Comparison of ENCODE assay signal across 8 cellular contexts in genomic region chr20:3470627-3471396, GRCh38. TPM values are rescaled to one million over a fixed set of nuclear protein-coding genes. Genes with fewer than 3 reads are reported as not detected.
DNase-seq lines count a peak whose midpoint lies in the region; ATAC-seq, FAIRE-seq and TF ChIP-seq lines count a peak whose summit lies in the region.

Gene ATRN, plus strand, starts transcription at chr20:3471018. Its CDS starts 90 bp downstream, at chr20:3471108.

- TF ChIP-seq POLR2A in A549 (IDR thresholded peaks at IDR 0.05; ENCODE audit: low read length): peak; percentile 98

- no peak; a peak in 1 of 5 replicates for TF ChIP-seq EP300 in A549 (IDR thresholded peaks at IDR 0.05)

- H3K79me2 ChIP-seq in mammary epithelial cell (ENCODE audit: insufficient read depth, low read length): peaks cover 47% of the 10 kb centered on the region

- H3K9ac ChIP-seq in mammary epithelial cell (ENCODE audit: insufficient read depth, low read length): peak within 1 kb of the TSS; percentile 81

- POLR2A ChIA-PET in A549 (lab: Yijun Ruan, JAX): interaction anchor here (0.6 to 1.1 kb wide), 9 partner anchors 9 to 202 kb away, joined by 3 to 8 read pairs (median 4); partner anchors contain the start of gene DNAAF9

- dilution Hi-C loops in mammary epithelial cell (cut with HindIII; ENCODE audit: low sequenced_read_pairs): loop anchor here (5.0 kb wide), 2 partner anchors 44 to 89 kb away; no protein-coding TSS in a partner anchor

- peak; percentile 94 to 95 for ATAC-seq in A549
- ATAC-seq in GM18520 (IDR thresholded peaks at IDR 0.05; ENCODE audit: unreplicated experiment): peak; percentile 65
- ATAC-seq in HG03045 (IDR thresholded peaks at IDR 0.05; ENCODE audit: unreplicated experiment): peak; percentile 89

- no peaks in the 10 kb centered on the region for H3K27me3 ChIP-seq in mammary epithelial cell (ENCODE audit: insufficient read depth, low read length)

- peak within 1 kb of the TSS; percentile 98 for H2AFZ ChIP-seq in mammary epithelial cell (ENCODE audit: low read depth, low read length)

- peak within 1 kb of the TSS; percentile 98 for H3K4me2 ChIP-seq in A549
- peak within 1 kb of the TSS; percentile 95 for H3K4me2 ChIP-seq in mammary epithelial cell (ENCODE audit: insufficient read depth, low read depth, low read length)

- intact Hi-C loops in mammary epithelial cell (cut with micrococcal nuclease): loop anchor here (1.0 to 5.0 kb wide), 4 partner anchors 49 to 92 kb away; no protein-coding TSS in a partner anchor

- CTCF ChIA-PET in A549 (lab: Yijun Ruan, JAX) (interaction anchor here (1.2 to 1.6 kb wide), 4 partner anchors 15 to 93 kb away, joined by 3 to 8 read pairs (median 4); no protein-coding TSS in a partner anchor), mammary epithelial cell (lab: Charles Lee; ENCODE audit: low non-redundant PET) (interaction anchor here (0.6 kb wide), 1 partner anchor 30 kb away, joined by 5 read pairs; no protein-coding TSS in a partner anchor)

- no peaks in the 10 kb centered on the region for H3K36me3 ChIP-seq in mammary epithelial cell (ENCODE audit: insufficient read depth, low read length)

- H3K9me3 ChIP-seq in A549 (no peaks in the 10 kb centered on the region), mammary epithelial cell (replicated peaks; ENCODE audit: insufficient read depth, low read length) (no peaks in the 10 kb centered on the region)

- no peaks in the 10 kb centered on the region for H4K20me1 ChIP-seq in mammary epithelial cell (ENCODE audit: insufficient read depth, low read length)

- TSS peak; percentile 35 for BruUV-seq in mammary epithelial cell (replicated peaks; lab: Mats Ljungman, UMichigan)

- in situ Hi-C loops in mammary epithelial cell (cut with MboI; ENCODE audit: low sequenced_read_pairs in 2 of 2): loop anchor here in 1 of 2 donors (10.0 kb wide), 1 partner anchor 66 kb away; the partner anchor contains the start of gene DNAAF9

- no peak for TF ChIP-seq CTCF in A549 (IDR thresholded peaks at IDR 0.05)
- TF ChIP-seq CTCF in WI38 (IDR thresholded peaks at IDR 0.05; ENCODE audit: low read depth, low read length): no peak
- TF ChIP-seq CTCF in mammary epithelial cell (conservative IDR thresholded peaks at IDR 0.05 in 1 of 2, IDR thresholded peaks at IDR 0.05 in 1 of 2; ENCODE audit: extremely low read depth in 1 of 2, insufficient read depth in 1 of 2, low read depth in 1 of 2, low read length in 2 of 2): no peak

- H3K27ac ChIP-seq in A549: peak within 1 kb of the TSS; percentile 70 to 91
- peak within 1 kb of the TSS; percentile 88 for H3K27ac ChIP-seq in mammary epithelial cell (ENCODE audit: insufficient read depth, low read depth, low read length)
- peak within 1 kb of the TSS; percentile 58 to 93 (median 88) for H3K27ac ChIP-seq in skin epidermis

- H3K4me1 ChIP-seq in A549 (peaks cover 23% of the 10 kb centered on the region), mammary epithelial cell (ENCODE audit: insufficient read depth, low read length) (peaks cover 10% of the 10 kb centered on the region)

- DNase-seq in A549 (ENCODE audit: low read depth in 1 of 2, low spot score in 1 of 2) (peak; percentile 90 to 94), NCI-H2171 (lab: John Stamatoyannopoulos, UW) (peak; percentile 90), mammary epithelial cell (peak; percentile 87), iPS-NIHi11 (ENCODE audit: low spot score) (peak; percentile 99)

- peak in 1 of 2 experiments; percentile 39; a peak in 3 of 5 replicates for TF ChIP-seq RAD21 in A549 (conservative IDR thresholded peaks at IDR 0.05 in 1 of 2, IDR thresholded peaks at IDR 0.05 in 1 of 2)

- 5% methylated on average over 34 of the region's 95 CpGs for WGBS in A549 (ENCODE audit: missing lambda C conversion rate)
- 0% methylated on average over 19 of the region's 95 CpGs for WGBS in mammary epithelial cell (ENCODE audit: low coverage, missing lambda C conversion rate)

- no peak for FAIRE-seq in A549 (lab: Jason Lieb, UNC)

- H3K4me3 ChIP-seq in A549: peak within 1 kb of the TSS; percentile 80
- peak within 1 kb of the TSS; percentile 92 for H3K4me3 ChIP-seq in WI38 (ENCODE audit: low read depth, low read length)
- H3K4me3 ChIP-seq in mammary epithelial cell (replicated peaks in 1 of 3; ENCODE audit: insufficient read depth in 1 of 3, low read depth in 2 of 3, low read length in 3 of 3): peak within 1 kb of the TSS; percentile 75 to 99 (median 89)
- peak within 1 kb of the TSS; percentile 89 to 99 (median 96) for H3K4me3 ChIP-seq in skin epidermis

TF ChIP-seq in A549, 52 proteins besides CTCF, POLR2A, EP300 and RAD21 (continues in another document):
- peak; percentile 25; the same call in 1 of the 2 replicates for TF ChIP-seq E2F6 (IDR thresholded peaks at IDR 0.05; ENCODE audit: borderline replicate concordance, low read depth)
- 0 out of 2 replicates have a peak, but pooled peaks have one; percentile 77 for TF ChIP-seq TFCP2L1 (CRISPR knock-in tag; IDR thresholded peaks at IDR 0.05)
- no peak for TF ChIP-seq CBX2 (IDR thresholded peaks at IDR 0.05; ENCODE audit: borderline replicate concordance, low read depth)
- peak; percentile 32; the same call in 1 of the 2 replicates for TF ChIP-seq GATA3 (IDR thresholded peaks at IDR 0.05; ENCODE audit: borderline replicate concordance)
- TF ChIP-seq, protein P1, sequence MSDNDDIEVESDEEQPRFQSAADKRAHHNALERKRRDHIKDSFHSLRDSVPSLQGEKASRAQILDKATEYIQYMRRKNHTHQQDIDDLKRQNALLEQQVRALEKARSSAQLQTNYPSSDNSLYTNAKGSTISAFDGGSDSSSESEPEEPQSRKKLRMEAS (IDR thresholded peaks at IDR 0.05): peak; percentile 87
- TF ChIP-seq HEYL (CRISPR knock-in tag; IDR thresholded peaks at IDR 0.05): no peak
- TF ChIP-seq KDM1A (IDR thresholded peaks at IDR 0.05; ENCODE audit: low read depth): peak; percentile 1; the same call in 1 of the 2 replicates
- peak; percentile 28; the same call in 1 of the 2 replicates for TF ChIP-seq BHLHE40 (IDR thresholded peaks at IDR 0.05; ENCODE audit: low read depth, low read length)
- no peak for TF ChIP-seq SREBF2 (IDR thresholded peaks at IDR 0.05)
- peak; percentile 97 for TF ChIP-seq BCL3 (IDR thresholded peaks at IDR 0.05)
- peak; percentile 28; the same call in 1 of the 3 replicates for TF ChIP-seq SMC3 (IDR thresholded peaks at IDR 0.05)
- TF ChIP-seq REST (IDR thresholded peaks at IDR 0.05): peak; percentile 7; the same call in 1 of the 2 replicates
- TF ChIP-seq MAZ (IDR thresholded peaks at IDR 0.05; ENCODE audit: borderline replicate concordance, low read depth, low read length): peak; percentile 40; the same call in 1 of the 2 replicates
- TF ChIP-seq MYC (IDR thresholded peaks at IDR 0.05; ENCODE audit: borderline replicate concordance, low read length): peak; percentile 62; the same call in 1 of the 2 replicates
- peak; percentile 80 to 96; a peak in 3 of 5 replicates for TF ChIP-seq JUN (IDR thresholded peaks at IDR 0.05)
- no peak for TF ChIP-seq ZNF302 (CRISPR knock-in tag; IDR thresholded peaks at IDR 0.05)
- 0 out of 2 replicates have a peak, but pooled peaks have one; percentile 60 for TF ChIP-seq HOXB5 (CRISPR knock-in tag; IDR thresholded peaks at IDR 0.05)

RNA-seq across cellular contexts. Expression of gene ATRN, which starts in this region (rescaled TPM):
- polyA plus RNA-seq in A549 (2011; rRNA removed) (58.7 and 67.1 TPM in 2 replicates), A549 (2017; fragmentation: RNase III; extraction: RNeasy Plus Mini Kit Qiagen cat#74134 plus additional on column Dnase treatment) (20.4 to 22.6 TPM (median 21.3 TPM) in 3 replicates), mammary epithelial cell (52.3 TPM)
- 13.9 and 18.3 TPM in 2 replicates for polyA plus RNA-seq in A549 (2012; cell fraction: cytosol; rRNA removed)
- 25.0 and 28.6 TPM in 2 replicates for polyA plus RNA-seq in A549 (2012; cell fraction: nucleus; rRNA removed)
- polyA minus RNA-seq in A549 (2011; rRNA and poly(A)+ RNA removed): 108 and 130 TPM in 2 replicates
- total RNA-seq in mammary epithelial cell: 100 to 1,000 TPM in 1 of 2 donors, 10 to 100 TPM in 1; 54.2 to 134 TPM
- 62.9 TPM for polyA minus RNA-seq in mammary epithelial cell

Comparison
In these comparisons a context has a peak if more than half of its experiments do, and no peak if none do; other contexts are left out.
1. Peak in every context shown above with its lines: DNase-seq, ATAC-seq, H3K4me3 ChIP-seq and H3K27ac ChIP-seq.